24 cellular contexts compared by ENCODE assay signal in the genomic region with DNA sequence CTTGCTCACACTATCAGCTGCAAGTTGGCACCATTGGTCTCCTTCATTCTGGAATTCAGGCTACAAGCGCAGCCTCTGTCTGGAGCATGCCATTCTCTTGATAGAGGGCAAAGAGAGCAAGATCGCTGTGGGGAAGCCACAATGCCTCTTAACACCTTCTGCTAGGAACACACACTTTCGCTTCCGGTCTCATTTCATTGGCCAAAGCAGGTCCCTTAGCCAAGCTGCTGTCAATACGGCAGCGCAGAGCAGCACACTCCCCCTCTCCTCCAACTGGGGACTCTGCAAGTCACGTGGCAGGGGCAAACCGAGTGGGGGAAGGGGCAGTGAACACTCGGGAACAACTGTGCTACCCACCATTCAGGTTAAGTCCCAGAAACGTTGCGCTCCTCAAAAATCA.
A peak's percentile ranks its signal among the peaks of the same experiment; 100 is the strongest.
DNase-seq lines count a peak whose midpoint lies in the region; ATAC-seq and TF ChIP-seq lines count a peak whose summit lies in the region.
"Had no signal": no experiment of that assay in that cellular context is flagged by ENCODE, and none has a peak within 500 bp of the region (broad histone marks: within the 10 kb centered on the region; RNA-seq: fewer than 3 reads in every experiment).

No MANE protein-coding gene starts in this region.

- no peaks in the 10 kb centered on the region for H3K36me3 ChIP-seq in HUES6 (ENCODE audit: control insufficient read depth, insufficient read depth, low read length)
- H3K36me3 ChIP-seq in testis (ENCODE audit: low read depth, missing control alignments): no peaks in the 10 kb centered on the region
- H3K36me3 ChIP-seq: esophagus squamous epithelium, sigmoid colon, SJSA1 had no signal

- no peak overlapping the region for H3K27ac ChIP-seq in HUES6 (ENCODE audit: low read depth, low read length)
- H3K27ac ChIP-seq in caudate nucleus (ENCODE audit: low read depth, low read length): peak overlapping the region; percentile 27
- H3K27ac ChIP-seq in layer of hippocampus (ENCODE audit: low read depth, low read length): peak overlapping the region; percentile 64
- no peak overlapping the region for H3K27ac ChIP-seq in testis
- H3K27ac ChIP-seq: esophagus squamous epithelium, hepatocyte, SJSA1 had no signal

- no peak for TF ChIP-seq CTCF in testis (IDR thresholded peaks at IDR 0.05)

- 0 out of 2 replicates have a peak overlapping the region, but pooled peaks have one; percentile 5 for H3K4me3 ChIP-seq in HUES6 (ENCODE audit: low read depth, low read length)
- H3K4me3 ChIP-seq in testis: no peak overlapping the region
- H3K4me3 ChIP-seq: esophagus squamous epithelium, hepatocyte, sigmoid colon, SJSA1 had no signal

- no peak for ATAC-seq in GM18502 (IDR thresholded peaks at IDR 0.05; ENCODE audit: poor library complexity, unreplicated experiment)
- ATAC-seq: CD8-positive, alpha-beta T cell; stimulated activated memory B cell treated with anti-CD40 and anti-IgM and Interleukin-4, amounts not matched to agents 10 μg/mL and 1 μg/mL and 100 μg/mL, for 72 hours; T-cell had no signal

- H3K9me3 ChIP-seq in HUES6 (ENCODE audit: control insufficient read depth, insufficient read depth, low read depth, low read length) (no peaks in the 10 kb centered on the region), testis (no peaks in the 10 kb centered on the region)
- H3K9me3 ChIP-seq: esophagus squamous epithelium, sigmoid colon, SJSA1 had no signal

- DNase-seq in caudate nucleus (lab: John Stamatoyannopoulos, UW) (peak in 11 of 61 donors; percentile 1 to 32 (median 14)), testis (peak; percentile 15), DMS153 treated with DMSO at 0.1 percent for 48 hours (lab: John Stamatoyannopoulos, UW; ENCODE audit: unreplicated experiment) (no peak), COLO668 (lab: John Stamatoyannopoulos, UW; ENCODE audit: unreplicated experiment) (no peak)
- DNase-seq: activated CD4-positive, alpha-beta memory T cell treated with anti-CD3 and anti-CD28 coated beads, Interleukin-2, amount 10 ng/mL, durations not matched to agents 7 days and 5 days; activated CD4-positive, alpha-beta T cell treated with anti-CD3 and anti-CD28 coated beads for 1 hour; activated CD8-positive, alpha-beta memory T cell treated with anti-CD3 and anti-CD28 coated beads, Interleukin-2, amount 50 U/mL, for 48 hours; activated naive CD4-positive, alpha-beta T cell treated with anti-CD3 and anti-CD28 coated beads, Interleukin-2, amount 10 ng/mL, durations not matched to agents 7 days and 5 days; CD8-positive, alpha-beta T cell; esophagus squamous epithelium; foreskin melanocyte; NCI-H2029; NCI-H748 treated with DMSO at 0.1 percent for 48 hours; nephron progenitor cell; RPMI8226; sigmoid colon; stimulated activated CD4-positive, alpha-beta T cell treated with anti-CD3 and anti-CD28 coated beads, Interleukin-4, amount 100 ng/mL, for 4 hours; T-cell had no signal

- WGBS in testis, 2 donors: 42 to 50% methylated on average over 11 of the region's 11 CpGs

- H3K9ac ChIP-seq in HUES6 (ENCODE audit: low read length): no peak overlapping the region

- H3K4me1 ChIP-seq in HUES6 (ENCODE audit: control insufficient read depth, insufficient read depth, low read length): peaks cover 20% of the 10 kb centered on the region
- H3K4me1 ChIP-seq in testis: no peaks in the 10 kb centered on the region
- H3K4me1 ChIP-seq: esophagus squamous epithelium, sigmoid colon, SJSA1 had no signal

- intact Hi-C loops in testis (cut with DNase I; ENCODE audit: low total_unique reads): no loop called here

- H3K27me3 ChIP-seq in HUES6 (ENCODE audit: control insufficient read depth, insufficient read depth, low read length) (no peaks in the 10 kb centered on the region), layer of hippocampus (ENCODE audit: control insufficient read depth, insufficient read depth, low read length) (no peaks in the 10 kb centered on the region), testis (no peaks in the 10 kb centered on the region)
- H3K27me3 ChIP-seq: hepatocyte, sigmoid colon, SJSA1 had no signal

- no peak for TF ChIP-seq POLR2A in testis (IDR thresholded peaks at IDR 0.05)

Comparison
In these comparisons a context has a peak if more than half of its experiments do, and no peak if none do; other contexts are left out.
1. H3K27ac ChIP-seq: peak in caudate nucleus (single experiment) and layer of hippocampus (single experiment); none in HUES6 (single experiment) and testis (0 of 2).